Comparison of ENCODE assay signal across 8 cellular contexts in genomic region chr18:8478166-8478967, GRCh38.
DNase-seq lines count a peak whose midpoint lies in the region; ATAC-seq and TF ChIP-seq lines count a peak whose summit lies in the region.

No MANE protein-coding gene starts in this region.

- H4K20me1 ChIP-seq in fibroblast of lung (ENCODE audit: control insufficient read depth, extremely low read depth, insufficient read depth, low read length): no peaks in the 10 kb centered on the region

- no peak overlapping the region for H2AFZ ChIP-seq in fibroblast of lung (ENCODE audit: low read length)

- no peaks in the 10 kb centered on the region for H3K4me1 ChIP-seq in fibroblast of lung (ENCODE audit: control insufficient read depth, extremely low read depth, insufficient read depth, low read length)

- TF ChIP-seq CTCF in fibroblast of lung (conservative IDR thresholded peaks at IDR 0.05 in 1 of 2, IDR thresholded peaks at IDR 0.05 in 1 of 2; ENCODE audit: low read depth in 1 of 2, low read length in 2 of 2) (peak; percentile 76 to 97), neural crest cell (conservative IDR thresholded peaks at IDR 0.05) (peak; percentile 74), type B pancreatic cell (conservative IDR thresholded peaks at IDR 0.05) (peak; percentile 82)

- H3K27me3 Mint-ChIP-seq in neural crest cell (ENCODE audit: low read depth) (peaks cover 12% of the 10 kb centered on the region), type B pancreatic cell (peaks cover 36% of the 10 kb centered on the region)

- no peak overlapping the region for H3K4me2 ChIP-seq in fibroblast of lung (ENCODE audit: extremely low read depth, insufficient read depth, low read length)

- no peak overlapping the region for H3K9ac ChIP-seq in fibroblast of lung (ENCODE audit: insufficient read depth, low read length)

- H3K9me3 ChIP-seq in fibroblast of lung (ENCODE audit: control insufficient read depth, insufficient read depth, low read depth, low read length): no peaks in the 10 kb centered on the region

- DNase-seq in SKM-1 treated with dmso at 0.1 percent for 144 hours (lab: John Stamatoyannopoulos, UW; ENCODE audit: unreplicated experiment): peak; percentile 33
- no peak for DNase-seq in SKM-1 (lab: John Stamatoyannopoulos, UW; ENCODE audit: unreplicated experiment)
- DNase-seq in NCI-H69 (lab: John Stamatoyannopoulos, UW): peak; percentile 84
- DNase-seq in activated CD8-positive, alpha-beta memory T cell treated with anti-CD3 and anti-CD28 coated beads, Interleukin-2, amount 50 U/mL, for 4 hours: peak; percentile 36
- peak; percentile 21 to 42 for DNase-seq in fibroblast of lung (ENCODE audit: low read depth in 2 of 2)
- peak; percentile 84 for DNase-seq in neural crest cell (ENCODE audit: low read depth, low spot score)
- peak; percentile 80 for DNase-seq in type B pancreatic cell (ENCODE audit: extremely low spot score, unreplicated experiment)

- H3K4me1 Mint-ChIP-seq in neural crest cell: peaks cover 3% of the 10 kb centered on the region
- H3K4me1 Mint-ChIP-seq in type B pancreatic cell (ENCODE audit: unreplicated experiment): peaks cover 4% of the 10 kb centered on the region

- H3K4me3 Mint-ChIP-seq in neural crest cell: no peak overlapping the region
- H3K4me3 Mint-ChIP-seq in type B pancreatic cell: no peak overlapping the region

- H3K27ac ChIP-seq in fibroblast of lung (ENCODE audit: insufficient read depth, low read length): no peak overlapping the region

- H3K36me3 ChIP-seq in fibroblast of lung (ENCODE audit: control insufficient read depth, insufficient read depth, low read length): no peaks in the 10 kb centered on the region

- H3K36me3 Mint-ChIP-seq in neural crest cell (ENCODE audit: low read depth) (no peaks in the 10 kb centered on the region), type B pancreatic cell (no peaks in the 10 kb centered on the region)

- peaks cover 2% of the 10 kb centered on the region for H3K27me3 ChIP-seq in fibroblast of lung (ENCODE audit: control insufficient read depth, insufficient read depth, low read length)

- no peaks in the 10 kb centered on the region for H3K79me2 ChIP-seq in fibroblast of lung (ENCODE audit: control insufficient read depth, insufficient read depth, low read length)

- ATAC-seq in HG02884 (IDR thresholded peaks at IDR 0.05; ENCODE audit: unreplicated experiment): peak; percentile 84

- no peak overlapping the region for H3K27ac Mint-ChIP-seq in neural crest cell (ENCODE audit: unreplicated experiment)
- no peak overlapping the region for H3K27ac Mint-ChIP-seq in type B pancreatic cell

- H3K4me3 ChIP-seq in fibroblast of lung (replicated peaks in 1 of 4; ENCODE audit: control extremely low read depth in 1 of 4, insufficient read depth in 1 of 4, low read depth in 3 of 4, low read length in 4 of 4): no peak overlapping the region

- H3K9me3 Mint-ChIP-seq in neural crest cell (no peaks in the 10 kb centered on the region), type B pancreatic cell (no peaks in the 10 kb centered on the region)
